12 cellular contexts compared by ENCODE assay signal in genomic region chrX:19776753-19777152, GRCh38.
DNase-seq lines count a peak whose midpoint lies in the region; ATAC-seq lines count a peak whose summit lies in the region.
"Had no signal": no experiment of that assay in that cellular context is flagged by ENCODE, and none has a peak within 500 bp of the region (broad histone marks: within the 10 kb centered on the region; RNA-seq: fewer than 3 reads in every experiment).

No MANE protein-coding gene starts in this region.

- peak; percentile 37 to 40 for ATAC-seq in activated CD4-positive, CD25-positive, alpha-beta regulatory T cell treated with anti-CD3 and anti-CD28 coated beads, Interleukin-2, amount 50 U/mL, for 24 hours
- ATAC-seq in GM21529 (IDR thresholded peaks at IDR 0.05; ENCODE audit: unreplicated experiment) (peak; percentile 25), HG02884 (IDR thresholded peaks at IDR 0.05; ENCODE audit: unreplicated experiment) (no peak)
- peak; percentile 48 to 62 for ATAC-seq in natural killer cell treated with Interleukin-12 subunit alpha and Interleukin-12 subunit beta and Interleukin-15 and Interleukin-18, amount 100 ng/mL, for 72 hours

- no peaks in the 10 kb centered on the region for H3K9me3 Mint-ChIP-seq in natural killer cell treated with Interleukin-12 subunit alpha and Interleukin-12 subunit beta and Interleukin-15 and Interleukin-18, amount 100 ng/mL, for 72 hours

- peak overlapping the region; percentile 61 for H3K4me3 Mint-ChIP-seq in natural killer cell treated with Interleukin-12 subunit alpha and Interleukin-12 subunit beta and Interleukin-15 and Interleukin-18, amount 100 ng/mL, for 72 hours

- no peak for DNase-seq in activated CD4-positive, CD25-positive, alpha-beta regulatory T cell (lab: John Stamatoyannopoulos, UW)
- DNase-seq in T-helper 2 cell (peak in 3 of 5 experiments; percentile 26 to 89 (median 56)), islet precursor cell (no peak), NCI-H748 (lab: John Stamatoyannopoulos, UW; ENCODE audit: unreplicated experiment) (no peak)
- DNase-seq in natural killer cell treated with Interleukin-12 subunit alpha and Interleukin-12 subunit beta and Interleukin-15 and Interleukin-18, amount 100 ng/mL, for 72 hours (ENCODE audit: low spot score) = no peak
- DNase-seq: 8988T, H7, MG63, transverse colon had no signal

- peak overlapping the region; percentile 64 to 72 for H3K27ac Mint-ChIP-seq in natural killer cell treated with Interleukin-12 subunit alpha and Interleukin-12 subunit beta and Interleukin-15 and Interleukin-18, amount 100 ng/mL, for 72 hours

- no peaks in the 10 kb centered on the region for H3K27me3 Mint-ChIP-seq in natural killer cell treated with Interleukin-12 subunit alpha and Interleukin-12 subunit beta and Interleukin-15 and Interleukin-18, amount 100 ng/mL, for 72 hours

- peaks cover 48 to 53% of the 10 kb centered on the region in 2 donors for H3K4me1 Mint-ChIP-seq in natural killer cell treated with Interleukin-12 subunit alpha and Interleukin-12 subunit beta and Interleukin-15 and Interleukin-18, amount 100 ng/mL, for 72 hours (ENCODE audit: low read depth in 2 of 2)

- H3K36me3 Mint-ChIP-seq in natural killer cell treated with Interleukin-12 subunit alpha and Interleukin-12 subunit beta and Interleukin-15 and Interleukin-18, amount 100 ng/mL, for 72 hours = peaks cover 6% of the 10 kb centered on the region

Comparison
In these comparisons a context has a peak if more than half of its experiments do, and no peak if none do; other contexts are left out.
1. DNase-seq: peak in T-helper 2 cell (3 of 5); none in activated CD4-positive, CD25-positive, alpha-beta regulatory T cell (0 of 4), natural killer cell treated with Interleukin-12 subunit alpha and Interleukin-12 subunit beta and Interleukin-15 and Interleukin-18, amount 100 ng/mL, for 72 hours (single experiment), islet precursor cell (single experiment) and NCI-H748 (single experiment).